9 cellular contexts compared by ENCODE assay signal in genomic region chr5:73311291-73312110, GRCh38.
DNase-seq lines count a peak whose midpoint lies in the region; ATAC-seq, FAIRE-seq and TF ChIP-seq lines count a peak whose summit lies in the region.
"Had no signal": no experiment of that assay in that cellular context is flagged by ENCODE, and none has a peak within 500 bp of the region (broad histone marks: within the 10 kb centered on the region; RNA-seq: fewer than 3 reads in every experiment).

No MANE protein-coding gene starts in this region.

- H3K27me3 Mint-ChIP-seq in activated T-cell treated with anti-CD3 and anti-CD28 coated beads, Interleukin-2, amount 50 U/mL, for 24 hours, result peaks cover 90% of the 10 kb centered on the region

- H3K4me3 ChIP-seq in A549 (no peak overlapping the region), mammary epithelial cell (replicated peaks in 1 of 3; ENCODE audit: insufficient read depth in 1 of 3, low read depth in 2 of 3, low read length in 3 of 3) (peak overlapping the region in 1 of 3 experiments; percentile 3), HepG2 (replicated peaks in 1 of 3; ENCODE audit: insufficient read depth in 1 of 3, low read depth in 2 of 3, low read length in 3 of 3) (no peak overlapping the region)

- no peaks in the 10 kb centered on the region for H3K27me3 ChIP-seq in mammary epithelial cell (ENCODE audit: insufficient read depth, low read length)
- peaks cover 7 to 36% of the 10 kb centered on the region in 2 experiments; a peak in 4 of 5 replicates for H3K27me3 ChIP-seq in HepG2 (ENCODE audit: control insufficient read depth in 1 of 2, insufficient read depth in 2 of 2, low read length in 2 of 2)

- DNase-seq in A549 (ENCODE audit: low read depth in 1 of 2, low spot score in 1 of 2), result peak in 1 of 2 experiments; percentile 23
- peak; percentile 78 for DNase-seq in HTR-8/SVneo (ENCODE audit: insufficient read length, low spot score)
- peak; percentile 85 for DNase-seq in mammary epithelial cell
- DNase-seq in kidney tubule cell (ENCODE audit: low spot score), result peak; percentile 79
- DNase-seq in effector CD4-positive, alpha-beta T cell, result no peak
- no peak for DNase-seq in activated T-cell treated with anti-CD3 and anti-CD28 coated beads, Interleukin-2, amount 50 U/mL, for 24 hours
- no peak for DNase-seq in HepG2 (ENCODE audit: low spot score)
- DNase-seq: midbrain had no signal

- H3K4me1 Mint-ChIP-seq in activated T-cell treated with anti-CD3 and anti-CD28 coated beads, Interleukin-2, amount 50 U/mL, for 24 hours (ENCODE audit: low read depth), result peaks cover 13% of the 10 kb centered on the region

- TF ChIP-seq EP300 in A549 (IDR thresholded peaks at IDR 0.05) (no peak), HepG2 (IDR thresholded peaks at IDR 0.05; ENCODE audit: low read depth in 2 of 2, low read length in 2 of 2) (no peak), HepG2 (CRISPR knock-in tag; IDR thresholded peaks at IDR 0.05; ENCODE audit: borderline replicate concordance) (no peak)

- POLR2A ChIA-PET in A549 (lab: Yijun Ruan, JAX), result interaction anchor here (0.6 kb wide), 1 partner anchor 129 kb away, joined by 3 read pairs; no protein-coding TSS in a partner anchor
- POLR2A ChIA-PET in HepG2 (lab: Yijun Ruan, JAX), result no interaction called here

- H3K36me3 ChIP-seq in mammary epithelial cell (ENCODE audit: insufficient read depth, low read length), result no peaks in the 10 kb centered on the region
- no peaks in the 10 kb centered on the region for H3K36me3 ChIP-seq in HepG2 (replicated peaks in 1 of 2; ENCODE audit: control insufficient read depth in 1 of 2, insufficient read depth in 2 of 2, low read length in 2 of 2)

- no peaks in the 10 kb centered on the region for H3K36me3 Mint-ChIP-seq in activated T-cell treated with anti-CD3 and anti-CD28 coated beads, Interleukin-2, amount 50 U/mL, for 24 hours (ENCODE audit: low read depth)

- TF ChIP-seq CTCF in A549 (IDR thresholded peaks at IDR 0.05) (no peak), mammary epithelial cell (conservative IDR thresholded peaks at IDR 0.05 in 1 of 2, IDR thresholded peaks at IDR 0.05 in 1 of 2; ENCODE audit: extremely low read depth in 1 of 2, insufficient read depth in 1 of 2, low read depth in 1 of 2, low read length in 2 of 2) (no peak), HepG2 (CRISPR knock-in tag; IDR thresholded peaks at IDR 0.05) (no peak)

- peak; percentile 41 to 79; a peak in 4 of 6 replicates for ATAC-seq in A549
- ATAC-seq in HepG2, result no peak; the same call in 2 of the 3 replicates
- ATAC-seq in HG03108 (IDR thresholded peaks at IDR 0.05; ENCODE audit: unreplicated experiment), result no peak

- H3K4me1 ChIP-seq in A549, result peaks cover 12% of the 10 kb centered on the region
- H3K4me1 ChIP-seq in mammary epithelial cell (ENCODE audit: insufficient read depth, low read length), result peaks cover 29% of the 10 kb centered on the region
- H3K4me1 ChIP-seq in HepG2 (ENCODE audit: insufficient read depth, low read length), result no peaks in the 10 kb centered on the region

- in situ Hi-C loops in mammary epithelial cell (cut with MboI; ENCODE audit: low sequenced_read_pairs in 2 of 2) (no loop called here), HepG2 (cut with HindIII; ENCODE audit: extremely low pct_ligation_motif_present, low pct_unique_long_range_greater_than_20kb) (no loop called here)

- no peaks in the 10 kb centered on the region for H3K9me3 Mint-ChIP-seq in activated T-cell treated with anti-CD3 and anti-CD28 coated beads, Interleukin-2, amount 50 U/mL, for 24 hours

- CTCF ChIA-PET in A549 (lab: Yijun Ruan, JAX), result interaction anchor here (1.1 to 3.1 kb wide), 7 partner anchors 7 to 140 kb away, joined by 3 to 12 read pairs (median 6); no protein-coding TSS in a partner anchor
- CTCF ChIA-PET in mammary epithelial cell (lab: Charles Lee; ENCODE audit: low non-redundant PET), result no interaction called here
- CTCF ChIA-PET in HepG2 (lab: Yijun Ruan, JAX; ENCODE audit: low intra/inter-chr PET ratio, low total read pairs), result no interaction called here

- no peaks in the 10 kb centered on the region for H4K20me1 ChIP-seq in mammary epithelial cell (ENCODE audit: insufficient read depth, low read length)
- no peaks in the 10 kb centered on the region for H4K20me1 ChIP-seq in HepG2 (ENCODE audit: insufficient read depth, low read length)

- intact Hi-C loops in mammary epithelial cell (cut with micrococcal nuclease), result loop anchor here (1.0 kb wide), 2 partner anchors 10 to 137 kb away; partner anchors contain the start of gene FOXD1
- intact Hi-C loops in HepG2 (cut with micrococcal nuclease; ENCODE audit: unreplicated experiment), result no loop called here

- no peaks in the 10 kb centered on the region for H3K9me3 ChIP-seq in A549
- H3K9me3 ChIP-seq in mammary epithelial cell (replicated peaks; ENCODE audit: insufficient read depth, low read length), result no peaks in the 10 kb centered on the region
- H3K9me3 ChIP-seq in HepG2 (ENCODE audit: low read length), result no peaks in the 10 kb centered on the region

- H3K9ac ChIP-seq in mammary epithelial cell (ENCODE audit: insufficient read depth, low read length) (no peak overlapping the region), HepG2 (ENCODE audit: insufficient read depth, low read depth, low read length) (no peak overlapping the region)

- H3K4me3 Mint-ChIP-seq in activated T-cell treated with anti-CD3 and anti-CD28 coated beads, Interleukin-2, amount 50 U/mL, for 24 hours, result no peak overlapping the region

- no peak overlapping the region for H3K27ac Mint-ChIP-seq in activated T-cell treated with anti-CD3 and anti-CD28 coated beads, Interleukin-2, amount 50 U/mL, for 24 hours

- H2AFZ ChIP-seq in mammary epithelial cell (ENCODE audit: low read depth, low read length) (peak overlapping the region; percentile 93), HepG2 (ENCODE audit: low read length) (no peak overlapping the region)

- 83% methylated on average over 31 of the region's 31 CpGs for WGBS in A549 (ENCODE audit: missing lambda C conversion rate)
- 6% methylated on average over 23 of the region's 31 CpGs for WGBS in mammary epithelial cell (ENCODE audit: low coverage, missing lambda C conversion rate)
- WGBS in HepG2 (ENCODE audit: low lambda C conversion rate), result 17% methylated on average over 28 of the region's 31 CpGs

- no peak for TF ChIP-seq RAD21 in A549 (conservative IDR thresholded peaks at IDR 0.05 in 1 of 2, IDR thresholded peaks at IDR 0.05 in 1 of 2)
- no peak for TF ChIP-seq RAD21 in HepG2 (CRISPR knock-in tag; IDR thresholded peaks at IDR 0.05)

- H3K4me2 ChIP-seq in A549, result no peak overlapping the region
- H3K4me2 ChIP-seq in mammary epithelial cell (ENCODE audit: insufficient read depth, low read depth, low read length), result peak overlapping the region; percentile 82
- no peak overlapping the region for H3K4me2 ChIP-seq in HepG2 (ENCODE audit: low read depth, low read length)

- FAIRE-seq in A549 (lab: Jason Lieb, UNC), result no peak
- FAIRE-seq in HTR-8/SVneo (lab: Jason Lieb, UNC), result peak; percentile 97
- FAIRE-seq in HepG2 (lab: Jason Lieb, UNC), result no peak

- dilution Hi-C loops in mammary epithelial cell (cut with HindIII; ENCODE audit: low sequenced_read_pairs), result no loop called here

- TSS peak; percentile 45 for BruUV-seq in mammary epithelial cell (replicated peaks; lab: Mats Ljungman, UMichigan)
- no TSS peak for BruUV-seq in HepG2 (replicated peaks; lab: Mats Ljungman, UMichigan)

- H3K79me2 ChIP-seq in mammary epithelial cell (ENCODE audit: insufficient read depth, low read length) (no peaks in the 10 kb centered on the region), HepG2 (ENCODE audit: insufficient read depth, low read length) (no peaks in the 10 kb centered on the region)

- no peak for TF ChIP-seq POLR2A in A549 (IDR thresholded peaks at IDR 0.05; ENCODE audit: low read length)
- TF ChIP-seq POLR2A in HepG2 (IDR thresholded peaks at IDR 0.05; ENCODE audit: insufficient read depth in 1 of 2, low read depth in 2 of 2, low read length in 2 of 2), result no peak

- H3K27ac ChIP-seq in A549, result peak overlapping the region in 1 of 2 experiments; percentile 64; a peak in 2 of 6 replicates
- H3K27ac ChIP-seq in mammary epithelial cell (ENCODE audit: insufficient read depth, low read depth, low read length), result peak overlapping the region; percentile 63
- H3K27ac ChIP-seq in HepG2 (ENCODE audit: extremely low read length, insufficient read depth, low read length), result no peak overlapping the region

TF ChIP-seq in A549, 52 proteins besides CTCF, POLR2A, EP300 and RAD21:
- TF ChIP-seq JUNB (IDR thresholded peaks at IDR 0.05) (no peak), FOSL2 (IDR thresholded peaks at IDR 0.05) (no peak), FOSL2 (CRISPR knock-in tag; IDR thresholded peaks at IDR 0.05) (peak; percentile 25; the same call in 1 of the 2 replicates), CEBPB (IDR thresholded peaks at IDR 0.05) (no peak), PHF8 (IDR thresholded peaks at IDR 0.05; ENCODE audit: borderline replicate concordance, low read depth) (no peak)

TF ChIP-seq in HepG2, 621 proteins besides CTCF, POLR2A, EP300 and RAD21 (continues in another document):
- TF ChIP-seq SIN3A (IDR thresholded peaks at IDR 0.05; ENCODE audit: borderline replicate concordance, low read depth, low read length) (no peak), FOSL1 (CRISPR knock-in tag; IDR thresholded peaks at IDR 0.05; ENCODE audit: borderline replicate concordance) (no peak), NR2C2 (CRISPR knock-in tag; IDR thresholded peaks at IDR 0.05; ENCODE audit: borderline replicate concordance) (no peak), ZBTB7A (CRISPR knock-in tag; IDR thresholded peaks at IDR 0.05) (no peak), MXI1 (IDR thresholded peaks at IDR 0.05; ENCODE audit: borderline replicate concordance, low read depth, low read length) (no peak), CCDC6 (CRISPR knock-in tag; IDR thresholded peaks at IDR 0.05) (no peak), FOXP1 (IDR thresholded peaks at IDR 0.05) (no peak), FOXP1 (CRISPR knock-in tag; IDR thresholded peaks at IDR 0.05) (no peak), ZNF326 (CRISPR knock-in tag; IDR thresholded peaks at IDR 0.05; ENCODE audit: borderline replicate concordance) (no peak), ZNF432 (CRISPR knock-in tag; IDR thresholded peaks at IDR 0.05; ENCODE audit: borderline replicate concordance) (no peak), STAT5B (CRISPR knock-in tag; IDR thresholded peaks at IDR 0.05) (no peak), ZNF563 (CRISPR knock-in tag; IDR thresholded peaks at IDR 0.05) (no peak), ATF5 (CRISPR knock-in tag; IDR thresholded peaks at IDR 0.05; ENCODE audit: low read depth) (no peak), ELF4 (CRISPR knock-in tag; IDR thresholded peaks at IDR 0.05; ENCODE audit: borderline replicate concordance) (no peak)

Comparison
In these comparisons a context has a peak if more than half of its experiments do, and no peak if none do; other contexts are left out.
1. ATAC-seq: peak in A549 (2 of 2); none in HepG2 (single experiment) and HG03108 (single experiment).
2. DNase-seq: peak in HTR-8/SVneo (single experiment), mammary epithelial cell (single experiment) and kidney tubule cell (single experiment); none in effector CD4-positive, alpha-beta T cell (single experiment), activated T-cell treated with anti-CD3 and anti-CD28 coated beads, Interleukin-2, amount 50 U/mL, for 24 hours (single experiment) and HepG2 (single experiment).